11 cellular contexts compared by ENCODE assay signal in genomic region chr15:29815000-29815704, GRCh38. TPM values are rescaled to one million over a fixed set of nuclear protein-coding genes. Genes with fewer than 3 reads are reported as not detected.
A peak's percentile ranks its signal among the peaks of the same experiment; 100 is the strongest.
DNase-seq lines count a peak whose midpoint lies in the region; ATAC-seq and TF ChIP-seq lines count a peak whose summit lies in the region.
"Had no signal": no experiment of that assay in that cellular context is flagged by ENCODE, and none has a peak within 500 bp of the region (broad histone marks: within the 10 kb centered on the region; RNA-seq: fewer than 3 reads in every experiment).

No MANE protein-coding gene starts in this region.

- no peak for TF ChIP-seq RAD21 in IMR-90 (IDR thresholded peaks at IDR 0.05; ENCODE audit: low read length)

- H3K27ac ChIP-seq in IMR-90 (ENCODE audit: insufficient read depth, low read length) (no peak overlapping the region), left lung (peak overlapping the region in 1 of 2 donors; percentile 23), spleen (no peak overlapping the region)

- no CpG with 5 or more reads among the region's 3 CpGs for WGBS in IMR-90 (ENCODE audit: extremely low coverage in 2 of 2, insufficient read length in 1 of 2), 2 experiments
- WGBS in spleen, 5 donors: 51 to 70% (median 58%) methylated on average over 3 of the region's 3 CpGs

- intact Hi-C loops in IMR-90 (cut with micrococcal nuclease): no loop called here
- intact Hi-C loops in left lung (cut with DNase I): no loop called here
- intact Hi-C loops in spleen (cut with DNase I; ENCODE audit: low total_unique reads): no loop called here

- H2BK15ac ChIP-seq in IMR-90 (ENCODE audit: low read depth, low read length): no peak overlapping the region

- H4K20me1 ChIP-seq in IMR-90 (ENCODE audit: insufficient read depth, low read length): peaks cover 81% of the 10 kb centered on the region

- peak overlapping the region; percentile 27; the same call in 1 of the 2 replicates for H3K4me2 ChIP-seq in IMR-90 (ENCODE audit: low read depth, low read length)

- no peak overlapping the region for H3K4ac ChIP-seq in IMR-90 (ENCODE audit: low read depth, low read length)

- H3K36me3 ChIP-seq in IMR-90 (ENCODE audit: control insufficient read depth, insufficient read depth, low read length) (no peaks in the 10 kb centered on the region), left lung (no peaks in the 10 kb centered on the region), spleen (no peaks in the 10 kb centered on the region)
- H3K36me3 ChIP-seq: tibial artery had no signal

- no peak overlapping the region for H2BK20ac ChIP-seq in IMR-90 (ENCODE audit: low read depth, low read length)

- H2AFZ ChIP-seq in IMR-90 (replicated peaks; ENCODE audit: low read length, poor library complexity): no peak overlapping the region

- no peak overlapping the region for H4K91ac ChIP-seq in IMR-90 (ENCODE audit: insufficient read depth, low read depth, low read length)

- no peak overlapping the region for H3K9ac ChIP-seq in IMR-90 (ENCODE audit: low read depth, low read length)

- H3K79me1 ChIP-seq in IMR-90 (ENCODE audit: low read depth in 1 of 2, low read length in 2 of 2): peaks cover 13 to 54% of the 10 kb centered on the region in 2 experiments; a peak in 3 of 4 replicates

- H2AK5ac ChIP-seq in IMR-90 (ENCODE audit: low read depth, low read length): no peak overlapping the region

- no peak for TF ChIP-seq POLR2A in IMR-90 (IDR thresholded peaks at IDR 0.05; ENCODE audit: low read depth, low read length)
- TF ChIP-seq POLR2A in spleen (IDR thresholded peaks at IDR 0.05): no peak

- no peak overlapping the region for H3K14ac ChIP-seq in IMR-90 (replicated peaks; ENCODE audit: low read depth, low read length)

- H3K4me1 ChIP-seq in IMR-90 (ENCODE audit: control insufficient read depth, insufficient read depth, low read length) (peaks cover 6% of the 10 kb centered on the region), left lung (peaks cover 13 to 30% of the 10 kb centered on the region in 2 donors), spleen (peaks cover 0 to 15% (median 7%) of the 10 kb centered on the region in 6 donors)

- no peak overlapping the region for H4K8ac ChIP-seq in IMR-90 (ENCODE audit: low read depth in 2 of 2, low read length in 2 of 2)

- no peak overlapping the region for H3K56ac ChIP-seq in IMR-90 (ENCODE audit: extremely low read depth, insufficient read depth, low read length)

- DNase-seq in AG20443 (ENCODE audit: low spot score): peak; percentile 16
- peak; percentile 65 for DNase-seq in IMR-90
- DNase-seq in cardiac fibroblast (ENCODE audit: low read depth in 2 of 2): peak; percentile 25 to 62
- no peak for DNase-seq in left lung
- DNase-seq in SIG-M5 treated with dmso at 0.1 percent for 504 hours (lab: John Stamatoyannopoulos, UW; ENCODE audit: unreplicated experiment): no peak
- DNase-seq in activated effector memory CD4-positive, alpha-beta T cell treated with Interleukin-2 at 50 U/mL for 16 hours: no peak
- no peak for DNase-seq in spleen
- DNase-seq: activated B cell treated with CpG ODN at 0.5 μM for 24 hours, tibial artery had no signal

- H3K23ac ChIP-seq in IMR-90 (ENCODE audit: low read depth, low read length): no peak overlapping the region

- POLR2A ChIA-PET in IMR-90 (lab: Charles Lee; ENCODE audit: unreplicated experiment): no interaction called here

- BruUV-seq in IMR-90 (replicated peaks; lab: Mats Ljungman, UMichigan): no TSS peak

- in situ Hi-C loops in IMR-90 (cut with MboI; ENCODE audit: low sequenced_read_pairs): loop anchor here (10.0 kb wide), 1 partner anchor 110 kb away; no protein-coding TSS in a partner anchor

- dilution Hi-C loops in IMR-90 (cut with HindIII; ENCODE audit: low sequenced_read_pairs, unreplicated experiment): no loop called here

- no peaks in the 10 kb centered on the region; the same call in 1 of the 2 replicates for H3K9me1 ChIP-seq in IMR-90 (ENCODE audit: insufficient read depth, low read length)

- H3K18ac ChIP-seq in IMR-90 (ENCODE audit: low read depth, low read length): no peak overlapping the region

- CTCF ChIA-PET in IMR-90 (lab: Yijun Ruan, JAX): interaction anchor here (0.6 to 2.6 kb wide), 2 partner anchors 67 to 111 kb away, joined by 3 to 11 read pairs; no protein-coding TSS in a partner anchor

- H3K9me3 ChIP-seq in IMR-90 (ENCODE audit: control insufficient read depth, insufficient read depth, low read length) (no peaks in the 10 kb centered on the region), left lung (no peaks in the 10 kb centered on the region), spleen (peaks cover 0 to 13% (median 2%) of the 10 kb centered on the region in 8 donors)
- H3K9me3 ChIP-seq: tibial artery had no signal

- TF ChIP-seq CTCF in IMR-90 (conservative IDR thresholded peaks at IDR 0.05; ENCODE audit: low read depth, low read length) (no peak), cardiac fibroblast (IDR thresholded peaks at IDR 0.05; ENCODE audit: low read depth, low read length) (no peak), left lung (IDR thresholded peaks at IDR 0.05) (no peak), spleen (IDR thresholded peaks at IDR 0.05 in 8 of 11, conservative IDR thresholded peaks at IDR 0.05 in 3 of 11) (no peak)

- H4K5ac ChIP-seq in IMR-90 (ENCODE audit: low read depth, low read length): no peak overlapping the region

- ATAC-seq in IMR-90 (ENCODE audit: low read depth): peak; percentile 76
- ATAC-seq in left lung: peak; percentile 69
- ATAC-seq in HG03342 (IDR thresholded peaks at IDR 0.05; ENCODE audit: unreplicated experiment): no peak

- H3K27me3 ChIP-seq in IMR-90 (ENCODE audit: control insufficient read depth, insufficient read depth, low read length) (no peaks in the 10 kb centered on the region), left lung (peaks cover 4 to 27% of the 10 kb centered on the region in 2 donors), spleen (replicated peaks in 1 of 7) (peaks cover 0 to 78% (median 8%) of the 10 kb centered on the region in 7 donors)
- H3K27me3 ChIP-seq: tibial artery had no signal

- no peak overlapping the region for H2BK120ac ChIP-seq in IMR-90 (ENCODE audit: low read depth, low read length)

- H2BK5ac ChIP-seq in IMR-90 (ENCODE audit: low read depth, low read length, poor library complexity, severe bottlenecking): no peak overlapping the region

- H3K4me3 ChIP-seq in IMR-90 (ENCODE audit: insufficient read depth, low read depth, low read length): no peak overlapping the region
- no peak overlapping the region for H3K4me3 ChIP-seq in cardiac fibroblast (replicated peaks in 1 of 2; ENCODE audit: low read depth in 2 of 2, low read length in 2 of 2)
- no peak overlapping the region for H3K4me3 ChIP-seq in left lung
- no peak overlapping the region for H3K4me3 ChIP-seq in spleen
- H3K4me3 ChIP-seq: tibial artery had no signal

- no peak overlapping the region for H2AK9ac ChIP-seq in IMR-90 (replicated peaks; ENCODE audit: low read depth, low read length, poor library complexity)

TF ChIP-seq in IMR-90, 13 proteins besides CTCF, POLR2A, EP300 and RAD21:
- TF ChIP-seq SMC3 (IDR thresholded peaks at IDR 0.05; ENCODE audit: low read depth, low read length) (no peak), MXI1 (IDR thresholded peaks at IDR 0.05; ENCODE audit: borderline replicate concordance, low read depth, low read length) (peak; percentile 78; the same call in 1 of the 2 replicates), BHLHE40 (IDR thresholded peaks at IDR 0.05; ENCODE audit: low read depth, low read length) (peak; percentile 97), NFE2L2 (IDR thresholded peaks at IDR 0.05; ENCODE audit: low read depth, low read length) (peak; percentile 55), FOS (IDR thresholded peaks at IDR 0.05; ENCODE audit: low read depth, low read length) (no peak), MAFK (IDR thresholded peaks at IDR 0.05; ENCODE audit: low read depth, low read length) (peak; percentile 39; the same call in 1 of the 2 replicates)
TF ChIP-seq in IMR-90: peak in this region for 4.

RNA-seq across cellular contexts. Expression of gene TJP1, which starts 7.1 kb away (rescaled TPM):
- 43.4 and 61.7 TPM in 2 replicates for total RNA-seq in IMR-90 (2012; rRNA removed)
- 41.9 and 42.2 TPM in 2 replicates for polyA plus RNA-seq in IMR-90 (2012; rRNA removed)
- polyA plus RNA-seq in IMR-90 (2012; cell fraction: cytosol; rRNA removed): 13.8 and 15.5 TPM in 2 replicates
- 15.4 and 56.9 TPM in 2 replicates for polyA plus RNA-seq in IMR-90 (2012; cell fraction: nucleus; rRNA removed; ENCODE audit: low replicate concordance)
- 100 to 1,000 TPM in 1 of 2 donors, 10 to 100 TPM in 1; 82.9 to 128 TPM for total RNA-seq in left lung
- total RNA-seq in spleen: 10 to 100 TPM; 39.0 to 71.8 (median 55.7) TPM
- polyA plus RNA-seq in spleen: 1 to 10 TPM; 2.9 to 8.2 (median 3.7) TPM
- polyA plus RNA-seq: IgD-negative memory B cell had no signal

Comparison
In these comparisons a context has a peak if more than half of its experiments do, and no peak if none do; other contexts are left out.
1. DNase-seq: peak in AG20443 (single experiment), IMR-90 (single experiment) and cardiac fibroblast (2 of 2); none in left lung (0 of 2), SIG-M5 treated with dmso at 0.1 percent for 504 hours (single experiment), activated effector memory CD4-positive, alpha-beta T cell treated with Interleukin-2 at 50 U/mL for 16 hours (single experiment) and spleen (single experiment).